Comparison of ENCODE assay signal across 8 cellular contexts in genomic region chr13:113489549-113490495, GRCh38. TPM values are rescaled to one million over a fixed set of nuclear protein-coding genes. Genes with fewer than 3 reads are reported as not detected.
DNase-seq lines count a peak whose midpoint lies in the region; ATAC-seq lines count a peak whose summit lies in the region.

No MANE protein-coding gene starts in this region.

- H3K27ac ChIP-seq in angular gyrus (ENCODE audit: low read depth, low read length): peak overlapping the region; percentile 44

- H3K27me3 ChIP-seq in iPS-15b (ENCODE audit: control insufficient read depth, insufficient read depth, low read length): no peaks in the 10 kb centered on the region
- H3K27me3 ChIP-seq in skeletal muscle satellite cell (ENCODE audit: control insufficient read depth, insufficient read depth, low read length): no peaks in the 10 kb centered on the region

- H3K4me3 ChIP-seq in iPS-15b (ENCODE audit: low read depth, low read length) (peak overlapping the region; percentile 98), skeletal muscle satellite cell (ENCODE audit: low read length) (peak overlapping the region; percentile 84)

- DNase-seq in CD1c-positive myeloid dendritic cell (ENCODE audit: extremely low spot score) (peak; percentile 36), SHP77 treated with DMSO at 0.1 percent for 48 hours (lab: John Stamatoyannopoulos, UW) (peak; percentile 49), mucosa of gallbladder (ENCODE audit: low spot score) (no peak)

- peak overlapping the region; percentile 99 for H3K4me2 ChIP-seq in skeletal muscle satellite cell (ENCODE audit: low read length)

- ATAC-seq in GM19452 (IDR thresholded peaks at IDR 0.05; ENCODE audit: unreplicated experiment): peak; percentile 24
- ATAC-seq in HG03520 (IDR thresholded peaks at IDR 0.05; ENCODE audit: unreplicated experiment): peak; percentile 9

- H3K36me3 ChIP-seq in iPS-15b (ENCODE audit: control insufficient read depth, insufficient read depth, low read length): no peaks in the 10 kb centered on the region
- no peaks in the 10 kb centered on the region for H3K36me3 ChIP-seq in skeletal muscle satellite cell (ENCODE audit: insufficient read depth, low read length)

- H3K9ac ChIP-seq in iPS-15b (ENCODE audit: low read depth, low read length) (peak overlapping the region; percentile 54), skeletal muscle satellite cell (ENCODE audit: low read depth, low read length) (peak overlapping the region; percentile 96)

- H3K9me3 ChIP-seq in iPS-15b (ENCODE audit: control insufficient read depth, insufficient read depth, low read length) (no peaks in the 10 kb centered on the region), skeletal muscle satellite cell (replicated peaks; ENCODE audit: low read length) (no peaks in the 10 kb centered on the region)

- H3K4me1 ChIP-seq in iPS-15b (ENCODE audit: control insufficient read depth, insufficient read depth, low read length) (peaks cover 8% of the 10 kb centered on the region), skeletal muscle satellite cell (ENCODE audit: control insufficient read depth, insufficient read depth, low read length) (peaks cover 44% of the 10 kb centered on the region)

RNA-seq across cellular contexts. Expression of gene DCUN1D2, which starts 0.7 kb away (rescaled TPM):
- 6.8 and 10.3 TPM in 2 replicates for total RNA-seq in skeletal muscle satellite cell (2012; rRNA removed)
- 16.0 TPM for total RNA-seq in mucosa of gallbladder

RNA-seq across cellular contexts. Expression of gene ADPRHL1, which starts 36.5 kb away (rescaled TPM):
- 3.9 and 4.8 TPM in 2 replicates for total RNA-seq in skeletal muscle satellite cell (2012; rRNA removed)
- total RNA-seq in mucosa of gallbladder: 4.7 TPM
